ENCODE assay signal across 14 cellular contexts in genomic region chr7:29484280-29484679, GRCh38.
DNase-seq lines count a peak whose midpoint lies in the region; ATAC-seq and TF ChIP-seq lines count a peak whose summit lies in the region.
"Had no signal": no experiment of that assay in that cellular context is flagged by ENCODE, and none has a peak within 500 bp of the region (broad histone marks: within the 10 kb centered on the region; RNA-seq: fewer than 3 reads in every experiment).

No MANE protein-coding gene starts in this region.

- TF ChIP-seq CTCF in ascending aorta (IDR thresholded peaks at IDR 0.05) (no peak), dorsolateral prefrontal cortex (IDR thresholded peaks at IDR 0.05 in 54 of 56, conservative IDR thresholded peaks at IDR 0.05 in 2 of 56; ENCODE audit: low read depth in 1 of 56, partially characterized antibody in 56 of 56) (no peak), thoracic aorta (IDR thresholded peaks at IDR 0.05) (no peak), stomach (IDR thresholded peaks at IDR 0.05) (no peak)

- no peaks in the 10 kb centered on the region for H3K36me3 ChIP-seq in ascending aorta
- H3K36me3 ChIP-seq in muscle layer of duodenum (ENCODE audit: control insufficient read depth in 1 of 2, insufficient read depth in 2 of 2, low read length in 2 of 2) = no peaks in the 10 kb centered on the region
- no peaks in the 10 kb centered on the region for H3K36me3 ChIP-seq in thoracic aorta
- no peaks in the 10 kb centered on the region for H3K36me3 ChIP-seq in stomach
- H3K36me3 ChIP-seq: SJCRH30 had no signal

- TF ChIP-seq EP300 in stomach (IDR thresholded peaks at IDR 0.05) = no peak

- H3K27ac ChIP-seq in ascending aorta (peak overlapping the region; percentile 52 to 70), dorsolateral prefrontal cortex (peak overlapping the region; percentile 79 to 100 (median 97)), muscle layer of duodenum (ENCODE audit: low read length) (peak overlapping the region; percentile 43), thoracic aorta (peak overlapping the region; percentile 43 to 66), stomach (no peak overlapping the region)
- H3K27ac ChIP-seq: RWPE1, SJCRH30 had no signal

- 88 to 100% (median 94%) methylated on average over 3 of the region's 3 CpGs for WGBS in stomach, 5 donors

- H3K4me1 ChIP-seq in ascending aorta (peaks cover 4 to 25% of the 10 kb centered on the region in 2 donors), muscle layer of duodenum (ENCODE audit: control insufficient read depth in 1 of 2, insufficient read depth in 2 of 2, low read length in 2 of 2) (peaks cover 17 to 47% of the 10 kb centered on the region in 2 donors), thoracic aorta (ENCODE audit: control insufficient read depth in 1 of 2, low read depth in 2 of 2) (peaks cover 14 to 64% of the 10 kb centered on the region in 2 donors), stomach (peaks cover 15 to 63% (median 41%) of the 10 kb centered on the region in 4 donors)

- TF ChIP-seq POLR2A in stomach (IDR thresholded peaks at IDR 0.05) = no peak

- H3K9me3 ChIP-seq in ascending aorta (no peaks in the 10 kb centered on the region), muscle layer of duodenum (ENCODE audit: control insufficient read depth in 1 of 2, low read length in 2 of 2) (no peaks in the 10 kb centered on the region), thoracic aorta (no peaks in the 10 kb centered on the region), stomach (no peaks in the 10 kb centered on the region)

- H3K27me3 ChIP-seq in ascending aorta (no peaks in the 10 kb centered on the region), dorsolateral prefrontal cortex (no peaks in the 10 kb centered on the region), muscle layer of duodenum (ENCODE audit: low read depth, low read length) (peaks cover 2% of the 10 kb centered on the region), thoracic aorta (replicated peaks; ENCODE audit: insufficient read depth) (no peaks in the 10 kb centered on the region), stomach (no peaks in the 10 kb centered on the region)
- H3K27me3 ChIP-seq: SJCRH30 had no signal

- peak overlapping the region in 1 of 2 donors; percentile 41 for H3K4me3 ChIP-seq in ascending aorta
- H3K4me3 ChIP-seq in dorsolateral prefrontal cortex = peak overlapping the region in 55 of 59 donors; percentile 7 to 69 (median 45)
- H3K4me3 ChIP-seq in muscle layer of duodenum (ENCODE audit: low read depth in 1 of 2, low read length in 2 of 2) = peak overlapping the region in 1 of 2 donors; percentile 27
- peak overlapping the region; percentile 35 for H3K4me3 ChIP-seq in thoracic aorta
- H3K4me3 ChIP-seq in stomach = no peak overlapping the region
- H3K4me3 ChIP-seq: SJCRH30 had no signal

- intact Hi-C loops in ascending aorta (cut with DNase I) (no loop called here), dorsolateral prefrontal cortex (cut with DNase I) (loop anchor here (10.0 kb wide), 4 partner anchors 81 to 651 kb away; partner anchors contain the start of genes CHN2 (in 1 of the 2), MTURN (in 1 of the 2) and PRR15 (in 1 of the 2)), stomach (cut with DNase I; ENCODE audit: low total_unique reads) (no loop called here)

- no peak for DNase-seq in ascending aorta (ENCODE audit: low spot score in 2 of 2)
- DNase-seq in dorsolateral prefrontal cortex = no peak
- DNase-seq in thoracic aorta (ENCODE audit: low spot score) = no peak
- DNase-seq in KBM-7 = no peak
- DNase-seq in stomach = no peak
- DNase-seq: DMS53, H7, NCI-H187, NCI-H226, NCI-H526, SJCRH30 had no signal

- in situ Hi-C loops in KBM-7 (cut with MboI; ENCODE audit: low pct_unique_long_range_greater_than_20kb, low sequenced_read_pairs) = no loop called here

- ATAC-seq in thoracic aorta (ENCODE audit: insufficient number of reproducible peaks, low FRiP score, low read depth) (no peak), GM18517 (IDR thresholded peaks at IDR 0.05; ENCODE audit: unreplicated experiment) (no peak)

Comparison
In these comparisons a context has a peak if more than half of its experiments do, and no peak if none do; other contexts are left out.
1. H3K27ac ChIP-seq: peak in ascending aorta (2 of 2), dorsolateral prefrontal cortex (59 of 59), muscle layer of duodenum (single experiment) and thoracic aorta (2 of 2); none in stomach (0 of 5).
2. H3K4me3 ChIP-seq: peak in dorsolateral prefrontal cortex (55 of 59) and thoracic aorta (single experiment); none in stomach (0 of 4).
3. intact Hi-C loops: an anchor here in dorsolateral prefrontal cortex (10.0 kb wide); none called in ascending aorta and stomach.